Comparison of ENCODE assay signal across 9 cellular contexts in genomic region chr19:40874874-40875273, GRCh38. TPM values are rescaled to one million over a fixed set of nuclear protein-coding genes. Genes with fewer than 3 reads are reported as not detected.
"Had no signal": no experiment of that assay in that cellular context is flagged by ENCODE, and none has a peak within 500 bp of the region (broad histone marks: within the 10 kb centered on the region; RNA-seq: fewer than 3 reads in every experiment).

No MANE protein-coding gene starts in this region.

RNA-seq across cellular contexts. Expression of gene CYP2A7, which starts 7.2 kb away (rescaled TPM):
- total RNA-seq: activated T-helper 2 cell treated with anti-CD3 and anti-CD28 coated beads, Interferon-gamma antibody, Interleukin-2, Interleukin-4, amounts not matched to agents 10 μg/mL and 5 μg/mL and 100 μg/mL, durations not matched to agents 14 hours and 24 hours and 36 hours; endothelial cell of umbilical vein; esophagus squamous epithelium; fibroblast of villous mesenchyme; glomerular endothelial cell; hepatocyte; renal cortical epithelial cell; SJSA1; subcutaneous adipose tissue had no signal

RNA-seq across cellular contexts. Expression of gene CYP2A6, which starts 24.6 kb away (rescaled TPM):
- total RNA-seq: activated T-helper 2 cell treated with anti-CD3 and anti-CD28 coated beads, Interferon-gamma antibody, Interleukin-2, Interleukin-4, amounts not matched to agents 10 μg/mL and 5 μg/mL and 100 μg/mL, durations not matched to agents 14 hours and 24 hours and 36 hours; endothelial cell of umbilical vein; esophagus squamous epithelium; fibroblast of villous mesenchyme; glomerular endothelial cell; renal cortical epithelial cell; SJSA1 had no signal
